In genomic region chr17:5281814-5282638, GRCh38 we compare ENCODE assay signal across 1 cellular context.
TF ChIP-seq lines count a peak whose summit lies in the region.

TSS of gene RABEP1 (plus strand) at chr17:5282284. CDS start at chr17:5282487, 203 bp downstream.

TF ChIP-seq in SK-N-SH, 30 proteins besides CTCF, POLR2A, EP300 and RAD21 (continued from another document):
- TF ChIP-seq ZBTB33 (IDR thresholded peaks at IDR 0.05; ENCODE audit: borderline replicate concordance, low read depth), result no peak
- peak; percentile 99 for TF ChIP-seq TEAD4 (IDR thresholded peaks at IDR 0.05; ENCODE audit: borderline replicate concordance, insufficient read depth)
- TF ChIP-seq CHD2 (IDR thresholded peaks at IDR 0.05; ENCODE audit: low read length, partially characterized antibody), result peak; percentile 52
- TF ChIP-seq EZH2phosphoT487 (IDR thresholded peaks at IDR 0.05; ENCODE audit: borderline replicate concordance, low read depth), result no peak
